In the genomic region with DNA sequence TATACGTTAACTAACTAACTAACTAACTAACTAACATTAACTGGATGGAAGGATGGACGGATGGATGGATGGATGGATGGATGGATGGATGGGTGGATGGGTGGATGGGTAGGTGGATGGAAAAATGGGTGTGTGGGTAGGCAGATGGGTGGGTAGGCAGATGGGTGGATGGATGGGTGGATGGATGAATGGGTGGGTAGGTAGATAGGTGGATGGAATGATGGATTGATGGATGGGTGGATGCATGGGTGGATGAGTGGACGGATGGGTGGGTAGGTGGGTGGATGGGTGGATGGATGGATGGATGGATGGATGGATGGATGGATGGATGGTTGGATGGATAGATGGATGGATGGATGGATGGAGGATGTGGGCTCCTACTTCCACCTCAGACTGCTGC, we compare ENCODE assay signal across 4 cellular contexts.
DNase-seq lines count a peak whose midpoint lies in the region; ATAC-seq, FAIRE-seq and TF ChIP-seq lines count a peak whose summit lies in the region.
"Not testable (repeated sequence)": the region's sequence is repeated elsewhere in the genome, so short reads cannot be mapped to it uniquely, and the experiment has no call there.

No MANE protein-coding gene starts in this region.

- peak; percentile 32 for ATAC-seq in stimulated activated memory B cell treated with anti-CD40 and anti-IgM and Interleukin-4, amounts not matched to agents 10 μg/mL and 1 μg/mL and 100 μg/mL, for 72 hours

- H3K4me1 Mint-ChIP-seq in stimulated activated memory B cell treated with anti-CD40 and anti-IgM and Interleukin-4, amounts not matched to agents 10 μg/mL and 1 μg/mL and 100 μg/mL, for 72 hours = not testable (repeated sequence)

- H3K4me3 Mint-ChIP-seq in stimulated activated memory B cell treated with anti-CD40 and anti-IgM and Interleukin-4, amounts not matched to agents 10 μg/mL and 1 μg/mL and 100 μg/mL, for 72 hours = not testable (repeated sequence)

- H3K4me3 ChIP-seq in HEK293 (ENCODE audit: low read depth, low read length); bronchial epithelial cell (ENCODE audit: low read depth, low read length): not testable (repeated sequence)

- H3K9me3 ChIP-seq in HEK293 (ENCODE audit: control insufficient read depth, insufficient read depth, low read depth, low read length) = not testable (repeated sequence)

- not testable (repeated sequence) for H3K27ac ChIP-seq in HEK293 (ENCODE audit: extremely low read depth, low read depth, low read length)

- H3K9me3 Mint-ChIP-seq in stimulated activated memory B cell treated with anti-CD40 and anti-IgM and Interleukin-4, amounts not matched to agents 10 μg/mL and 1 μg/mL and 100 μg/mL, for 72 hours = not testable (repeated sequence)

- not testable (repeated sequence) for H3K27me3 ChIP-seq in bronchial epithelial cell (ENCODE audit: control insufficient read depth, insufficient read depth, low read length)

- POLR2A ChIA-PET in HEK293 (lab: Yijun Ruan, JAX) = not testable (repeated sequence)

- CTCF ChIA-PET in HEK293 (lab: Yijun Ruan, JAX) = not testable (repeated sequence)

- H3K36me3 Mint-ChIP-seq in stimulated activated memory B cell treated with anti-CD40 and anti-IgM and Interleukin-4, amounts not matched to agents 10 μg/mL and 1 μg/mL and 100 μg/mL, for 72 hours = not testable (repeated sequence)

- not testable (repeated sequence) for DNase-seq in bronchial epithelial cell (ENCODE audit: low read depth); urothelium cell line (ENCODE audit: low spot score)

- TF ChIP-seq CTCF in HEK293 (tag by site-specific recombination; IDR thresholded peaks at IDR 0.05); bronchial epithelial cell (IDR thresholded peaks at IDR 0.05; ENCODE audit: insufficient read depth, low read length, severe bottlenecking): not testable (repeated sequence)

- H3K4me1 ChIP-seq in HEK293 (ENCODE audit: control insufficient read depth, insufficient read depth, low read length) = not testable (repeated sequence)

- not testable (repeated sequence) for H3K27me3 Mint-ChIP-seq in stimulated activated memory B cell treated with anti-CD40 and anti-IgM and Interleukin-4, amounts not matched to agents 10 μg/mL and 1 μg/mL and 100 μg/mL, for 72 hours

- H3K36me3 ChIP-seq in HEK293 (ENCODE audit: control insufficient read depth in 2 of 2, insufficient read depth in 1 of 2, low read length in 2 of 2); bronchial epithelial cell (ENCODE audit: control insufficient read depth, insufficient read depth, low read length): not testable (repeated sequence)

- not testable (repeated sequence) for H3K27ac Mint-ChIP-seq in stimulated activated memory B cell treated with anti-CD40 and anti-IgM and Interleukin-4, amounts not matched to agents 10 μg/mL and 1 μg/mL and 100 μg/mL, for 72 hours

- FAIRE-seq in bronchial epithelial cell (lab: Jason Lieb, UNC) (peak; percentile 81), urothelium cell line (lab: Jason Lieb, UNC) (peak; percentile 50)

TF ChIP-seq in HEK293, 187 proteins besides CTCF, POLR2A, EP300 and RAD21:
- TF ChIP-seq KLF1 (tag by site-specific recombination; IDR thresholded peaks at IDR 0.05) (peak; percentile 26; the same call in 1 of the 2 replicates), ZFHX2 (tag by site-specific recombination; conservative IDR thresholded peaks at IDR 0.05) (peak; percentile 75), ZNF366 (tag by site-specific recombination; conservative IDR thresholded peaks at IDR 0.05) (peak; percentile 82), EGR2 (tag by site-specific recombination; IDR thresholded peaks at IDR 0.05; ENCODE audit: low read depth) (peak; percentile 97)
TF ChIP-seq in HEK293: peak in this region for 4; not testable (repeated sequence) for 183.
